ENCODE assay signal across 9 cellular contexts in the genomic region with DNA sequence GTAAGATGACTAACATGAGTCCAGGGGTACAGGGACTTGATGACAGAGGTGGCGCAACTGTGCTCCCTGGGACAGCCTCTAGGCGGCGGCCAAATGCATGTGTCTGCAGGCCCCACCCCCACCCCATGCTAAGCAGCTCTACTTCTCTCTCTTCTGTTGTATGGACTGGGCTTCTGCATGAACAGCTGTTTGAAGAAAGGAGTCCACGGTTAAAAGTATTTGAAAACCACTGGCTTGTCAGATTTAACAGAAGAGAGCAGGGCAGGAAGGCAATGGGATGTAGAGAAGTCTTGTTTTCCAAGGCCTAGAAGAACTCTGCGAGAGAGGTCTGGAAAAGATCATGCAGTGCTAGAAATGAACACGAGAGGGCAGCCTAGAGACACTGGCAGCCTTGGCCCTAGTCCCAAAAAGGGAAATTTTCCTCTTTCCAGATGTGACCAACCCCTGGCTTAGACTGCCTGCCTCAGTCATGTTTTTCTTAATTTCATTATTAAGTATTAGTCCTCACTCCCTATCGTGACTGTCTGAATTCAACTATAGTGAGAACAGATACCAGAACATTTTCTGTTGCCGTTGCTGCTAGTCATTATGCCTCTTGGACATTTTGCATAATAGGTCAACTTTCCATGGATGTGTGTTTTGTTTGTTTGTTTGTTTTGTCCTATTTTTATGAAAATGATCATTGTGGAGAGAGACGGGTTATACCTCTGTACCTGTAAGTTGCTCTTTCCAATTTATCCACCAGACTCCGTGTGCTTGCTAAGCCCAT.
DNase-seq lines count a peak whose midpoint lies in the region; ATAC-seq, FAIRE-seq and TF ChIP-seq lines count a peak whose summit lies in the region.
"Had no signal": no experiment of that assay in that cellular context is flagged by ENCODE, and none has a peak within 500 bp of the region (broad histone marks: within the 10 kb centered on the region; RNA-seq: fewer than 3 reads in every experiment).

No MANE protein-coding gene starts in this region.

- H3K36me3 ChIP-seq in SK-N-MC (ENCODE audit: insufficient read depth, low read length), result no peaks in the 10 kb centered on the region
- no peaks in the 10 kb centered on the region for H3K36me3 ChIP-seq in small intestine (ENCODE audit: control insufficient read depth in 2 of 2, insufficient read depth in 2 of 2, low read length in 2 of 2)

- no peaks in the 10 kb centered on the region for H3K36me3 Mint-ChIP-seq in activated naive CD4-positive, alpha-beta T cell treated with anti-CD3 and anti-CD28 coated beads, Interleukin-2, amount 10 ng/mL, durations not matched to agents 7 days and 5 days
- H3K36me3 Mint-ChIP-seq: activated naive CD8-positive, alpha-beta T cell had no signal

- H3K9me3 ChIP-seq in SK-N-MC (ENCODE audit: low read depth, low read length), result no peaks in the 10 kb centered on the region
- H3K9me3 ChIP-seq in small intestine (ENCODE audit: control insufficient read depth, low read depth), result no peaks in the 10 kb centered on the region

- no peak overlapping the region for H3K4me3 ChIP-seq in SK-N-MC
- H3K4me3 ChIP-seq in small intestine (ENCODE audit: low read depth in 1 of 2, low read length in 2 of 2), result no peak overlapping the region

- no peak overlapping the region for H3K9ac ChIP-seq in SK-N-MC (ENCODE audit: insufficient read length)

- FAIRE-seq in D721Med (lab: Jason Lieb, UNC) (no peak), HTR-8/SVneo (lab: Jason Lieb, UNC) (no peak), small intestine (lab: Jason Lieb, UNC) (no peak)

- intact Hi-C loops in left cardiac atrium (cut with DNase I), result loop anchor here in 1 of 2 donors (10.0 kb wide), 1 partner anchor 858 kb away; no protein-coding TSS in a partner anchor

- no peaks in the 10 kb centered on the region for H3K9me3 Mint-ChIP-seq in activated naive CD4-positive, alpha-beta T cell treated with anti-CD3 and anti-CD28 coated beads, Interleukin-2, amount 10 ng/mL, durations not matched to agents 7 days and 5 days

- H3K4me1 Mint-ChIP-seq in activated naive CD4-positive, alpha-beta T cell treated with anti-CD3 and anti-CD28 coated beads, Interleukin-2, amount 10 ng/mL, durations not matched to agents 7 days and 5 days, result peaks cover 66% of the 10 kb centered on the region

- TF ChIP-seq CTCF in D721Med (IDR thresholded peaks at IDR 0.05; ENCODE audit: insufficient read depth, missing control alignments), result peak; percentile 61

- peak; percentile 51 for ATAC-seq in GM19467 (IDR thresholded peaks at IDR 0.05; ENCODE audit: unreplicated experiment)
- peak in 1 of 2 donors; percentile 61 for ATAC-seq in left cardiac atrium

- no peak overlapping the region for H3K27ac ChIP-seq in SK-N-MC
- H3K27ac ChIP-seq in small intestine (ENCODE audit: low read depth in 1 of 2, low read length in 1 of 2), result no peak overlapping the region

- H3K4me3 Mint-ChIP-seq in activated naive CD4-positive, alpha-beta T cell treated with anti-CD3 and anti-CD28 coated beads, Interleukin-2, amount 10 ng/mL, durations not matched to agents 7 days and 5 days, result no peak overlapping the region
- H3K4me3 Mint-ChIP-seq: activated naive CD8-positive, alpha-beta T cell had no signal

- CTCF ChIA-PET in activated naive CD4-positive, alpha-beta T cell treated with anti-CD3 and anti-CD28 coated beads, Interleukin-2, amount 10 ng/mL, durations not matched to agents 7 days and 5 days (lab: Charles Lee), result interaction anchor here (0.7 to 3.1 kb wide), 17 partner anchors 8 to 861 kb away, joined by 3 to 20 read pairs (median 3); no protein-coding TSS in a partner anchor

- H3K27me3 Mint-ChIP-seq in activated naive CD4-positive, alpha-beta T cell treated with anti-CD3 and anti-CD28 coated beads, Interleukin-2, amount 10 ng/mL, durations not matched to agents 7 days and 5 days, result no peaks in the 10 kb centered on the region
- H3K27me3 Mint-ChIP-seq: activated naive CD8-positive, alpha-beta T cell had no signal

- H3K27ac Mint-ChIP-seq in activated naive CD4-positive, alpha-beta T cell treated with anti-CD3 and anti-CD28 coated beads, Interleukin-2, amount 10 ng/mL, durations not matched to agents 7 days and 5 days, result no peak overlapping the region
- H3K27ac Mint-ChIP-seq: activated naive CD8-positive, alpha-beta T cell had no signal

- no peak for DNase-seq in D721Med (ENCODE audit: insufficient read length, low spot score)
- DNase-seq in HTR-8/SVneo (ENCODE audit: insufficient read length, low spot score), result peak; percentile 33
- DNase-seq in SK-N-MC (ENCODE audit: low read depth, low spot score), result peak; percentile 44
- peak; percentile 66 for DNase-seq in activated naive CD4-positive, alpha-beta T cell treated with anti-CD3 and anti-CD28 coated beads, Interleukin-2, amount 10 ng/mL, durations not matched to agents 7 days and 5 days
- peak; percentile 38 for DNase-seq in left cardiac atrium
- DNase-seq in small intestine, result peak; percentile 41
- no peak for DNase-seq in GF-D8 (lab: John Stamatoyannopoulos, UW)

- no peaks in the 10 kb centered on the region for H3K27me3 ChIP-seq in small intestine (ENCODE audit: control insufficient read depth in 2 of 2, insufficient read depth in 2 of 2, low read length in 2 of 2)

- whole genome bisulfite sequencing in small intestine, 3 donors, result 65 to 68% (median 66%) methylated on average over 10 of the region's 10 CpGs

- H3K4me1 ChIP-seq in small intestine (ENCODE audit: control insufficient read depth in 2 of 2, insufficient read depth in 1 of 2, low read depth in 1 of 2, low read length in 1 of 2), result no peaks in the 10 kb centered on the region

Comparison
In these comparisons a context has a peak if more than half of its experiments do, and no peak if none do; other contexts are left out.
1. DNase-seq: peak in HTR-8/SVneo (single experiment), SK-N-MC (single experiment), activated naive CD4-positive, alpha-beta T cell treated with anti-CD3 and anti-CD28 coated beads, Interleukin-2, amount 10 ng/mL, durations not matched to agents 7 days and 5 days (single experiment), left cardiac atrium (single experiment) and small intestine (single experiment); none in D721Med (single experiment) and GF-D8 (single experiment).